In genomic region chr2:12720752-12721151, GRCh38 we compare ENCODE assay signal across 10 cellular contexts. TPM values are rescaled to one million over a fixed set of nuclear protein-coding genes. Genes with fewer than 3 reads are reported as not detected.
DNase-seq lines count a peak whose midpoint lies in the region; ATAC-seq and TF ChIP-seq lines count a peak whose summit lies in the region.
"Had no signal": no experiment of that assay in that cellular context is flagged by ENCODE, and none has a peak within 500 bp of the region (broad histone marks: within the 10 kb centered on the region; RNA-seq: fewer than 3 reads in every experiment).

No MANE protein-coding gene starts in this region.

- POLR2A ChIA-PET in activated naive CD8-positive, alpha-beta T cell treated with anti-CD3 and anti-CD28 coated beads, Interleukin-2, amount 10 ng/mL, durations not matched to agents 7 days and 5 days (lab: Charles Lee) = interaction anchor here (0.6 kb wide), 1 partner anchor 269 kb away, joined by 3 read pairs; no protein-coding TSS in a partner anchor

- H3K27me3 Mint-ChIP-seq in activated naive CD8-positive, alpha-beta T cell treated with anti-CD3 and anti-CD28 coated beads, Interleukin-2, amount 10 ng/mL, durations not matched to agents 7 days and 5 days = peaks cover 6% of the 10 kb centered on the region
- no peaks in the 10 kb centered on the region for H3K27me3 Mint-ChIP-seq in activated naive CD8-positive, alpha-beta T cell treated with anti-CD3 and anti-CD28 coated beads for 36 hours

- no peak for TF ChIP-seq EP300 in transverse colon (IDR thresholded peaks at IDR 0.05; ENCODE audit: low read depth)

- in situ Hi-C loops in transverse colon (cut with MboI; ENCODE audit: low pct_ligation_motif_present in 1 of 4, low pct_unique_long_range_greater_than_20kb in 1 of 4, low sequenced_read_pairs in 3 of 4) = loop anchor here in 3 of 4 donors (25.0 kb wide), 3 partner anchors 558 to 883 kb away; no protein-coding TSS in a partner anchor

- peak overlapping the region; percentile 97 for H3K4me3 Mint-ChIP-seq in activated naive CD8-positive, alpha-beta T cell treated with anti-CD3 and anti-CD28 coated beads, Interleukin-2, amount 10 ng/mL, durations not matched to agents 7 days and 5 days
- no peak overlapping the region for H3K4me3 Mint-ChIP-seq in activated naive CD8-positive, alpha-beta T cell treated with anti-CD3 and anti-CD28 coated beads for 36 hours

- TF ChIP-seq POLR2A in adrenal gland (IDR thresholded peaks at IDR 0.05) (no peak), transverse colon (IDR thresholded peaks at IDR 0.05) (no peak)

- H3K36me3 ChIP-seq in adrenal gland (replicated peaks in 1 of 2) = peaks cover 0 to 31% of the 10 kb centered on the region in 2 donors
- peaks cover 41% of the 10 kb centered on the region for H3K36me3 ChIP-seq in mesodermal cell (ENCODE audit: control insufficient read depth, insufficient read depth, low read length)
- H3K36me3 ChIP-seq in transverse colon = no peaks in the 10 kb centered on the region

- H3K9me3 Mint-ChIP-seq in activated naive CD8-positive, alpha-beta T cell treated with anti-CD3 and anti-CD28 coated beads, Interleukin-2, amount 10 ng/mL, durations not matched to agents 7 days and 5 days = no peaks in the 10 kb centered on the region
- no peaks in the 10 kb centered on the region for H3K9me3 Mint-ChIP-seq in activated naive CD8-positive, alpha-beta T cell treated with anti-CD3 and anti-CD28 coated beads for 36 hours

- H3K27me3 ChIP-seq in adrenal gland = no peaks in the 10 kb centered on the region
- H3K27me3 ChIP-seq in transverse colon = peaks cover 36% of the 10 kb centered on the region

- H3K9me3 ChIP-seq in adrenal gland (replicated peaks in 1 of 3) = no peaks in the 10 kb centered on the region
- H3K9me3 ChIP-seq in mesodermal cell (ENCODE audit: control insufficient read depth, low read length) = no peaks in the 10 kb centered on the region
- H3K9me3 ChIP-seq in transverse colon = no peaks in the 10 kb centered on the region

- peaks cover 48% of the 10 kb centered on the region for H3K4me1 Mint-ChIP-seq in activated naive CD8-positive, alpha-beta T cell treated with anti-CD3 and anti-CD28 coated beads, Interleukin-2, amount 10 ng/mL, durations not matched to agents 7 days and 5 days
- peaks cover 60% of the 10 kb centered on the region for H3K4me1 Mint-ChIP-seq in activated naive CD8-positive, alpha-beta T cell treated with anti-CD3 and anti-CD28 coated beads for 36 hours

- H3K27ac ChIP-seq in adrenal gland = peak overlapping the region in 4 of 5 donors; percentile 68 to 98 (median 92)
- no peak overlapping the region for H3K27ac ChIP-seq in mesodermal cell (ENCODE audit: low read depth, low read length, severe bottlenecking)
- H3K27ac ChIP-seq in transverse colon = peak overlapping the region; percentile 88 to 93 (median 90)

- peaks cover 32% of the 10 kb centered on the region for H3K36me3 Mint-ChIP-seq in activated naive CD8-positive, alpha-beta T cell treated with anti-CD3 and anti-CD28 coated beads, Interleukin-2, amount 10 ng/mL, durations not matched to agents 7 days and 5 days
- peaks cover 12% of the 10 kb centered on the region for H3K36me3 Mint-ChIP-seq in activated naive CD8-positive, alpha-beta T cell treated with anti-CD3 and anti-CD28 coated beads for 36 hours

- TF ChIP-seq CTCF in adrenal gland (IDR thresholded peaks at IDR 0.05) (no peak), transverse colon (IDR thresholded peaks at IDR 0.05) (no peak)

- H3K27ac Mint-ChIP-seq in activated naive CD8-positive, alpha-beta T cell treated with anti-CD3 and anti-CD28 coated beads, Interleukin-2, amount 10 ng/mL, durations not matched to agents 7 days and 5 days = no peak overlapping the region
- no peak overlapping the region for H3K27ac Mint-ChIP-seq in activated naive CD8-positive, alpha-beta T cell treated with anti-CD3 and anti-CD28 coated beads for 36 hours

- H3K4me1 ChIP-seq in adrenal gland (replicated peaks in 1 of 2) (peaks cover 25 to 55% of the 10 kb centered on the region in 2 donors), mesodermal cell (ENCODE audit: control insufficient read depth, insufficient read depth, low read length, poor library complexity, severe bottlenecking) (peaks cover 14% of the 10 kb centered on the region), transverse colon (peaks cover 5 to 36% (median 18%) of the 10 kb centered on the region in 4 donors)

- intact Hi-C loops in adrenal gland (cut with DNase I) (loop anchor here (5.0 to 10.0 kb wide), 2 partner anchors 284 to 292 kb away; no protein-coding TSS in a partner anchor), transverse colon (cut with DNase I; ENCODE audit: low total_unique reads) (loop anchor here (10.0 kb wide), 1 partner anchor 104 kb away; no protein-coding TSS in a partner anchor)

- DNase-seq in activated naive CD8-positive, alpha-beta T cell treated with anti-CD3 and anti-CD28 coated beads, Interleukin-2, amount 10 ng/mL, durations not matched to agents 7 days and 5 days = no peak
- DNase-seq in activated naive CD8-positive, alpha-beta T cell treated with anti-CD3 and anti-CD28 coated beads for 36 hours = no peak
- no peak for DNase-seq in adrenal gland
- DNase-seq in transverse colon = no peak
- no peak for DNase-seq in SKM-1 (lab: John Stamatoyannopoulos, UW; ENCODE audit: unreplicated experiment)
- DNase-seq: DMS 273 treated with DMSO at 0.1 percent for 48 hours, posterior cingulate gyrus had no signal

- 29 to 37% (median 32%) methylated on average over 2 of the region's 2 CpGs for WGBS in adrenal gland, 4 donors
- WGBS in mesodermal cell (ENCODE audit: insufficient coverage in 2 of 2), 2 experiments = 71% methylated on average over 1 of the region's 2 CpGs; no CpG with 5 or more reads in 1 of the 2 experiments
- WGBS in transverse colon (ENCODE audit: low coverage in 1 of 2), 2 donors = 51 to 76% methylated on average over 2 of the region's 2 CpGs

- ATAC-seq in activated naive CD8-positive, alpha-beta T cell treated with anti-CD3 and anti-CD28 coated beads, Interleukin-2, amount 10 ng/mL, durations not matched to agents 7 days and 5 days (ENCODE audit: low read depth) = no peak
- ATAC-seq in GM21619 (IDR thresholded peaks at IDR 0.05; ENCODE audit: unreplicated experiment) (no peak), HG03342 (IDR thresholded peaks at IDR 0.05; ENCODE audit: unreplicated experiment) (no peak)

- H3K4me3 ChIP-seq in adrenal gland = peak overlapping the region in 1 of 4 donors; percentile 89
- peak overlapping the region; percentile 89 for H3K4me3 ChIP-seq in mesodermal cell (ENCODE audit: extremely low read depth, insufficient read depth, low read length, poor library complexity, severe bottlenecking)
- H3K4me3 ChIP-seq in transverse colon = peak overlapping the region in 3 of 4 donors; percentile 61 to 76 (median 67)

RNA-seq across cellular contexts. Expression of gene TRIB2, which starts 4.0 kb away (rescaled TPM):
- 10 to 100 TPM; 48.7 to 54.0 TPM for total RNA-seq in activated naive CD8-positive, alpha-beta T cell treated with anti-CD3 and anti-CD28 coated beads, Interleukin-2, amount 10 ng/mL, durations not matched to agents 7 days and 5 days
- total RNA-seq in activated naive CD8-positive, alpha-beta T cell treated with anti-CD3 and anti-CD28 coated beads for 36 hours = 1 to 10 TPM; 5.0 to 5.1 TPM
- total RNA-seq in adrenal gland (100 to 1,000 TPM in 5 of 8 donors, 10 to 100 TPM in 3; 35.5 to 263 (median 112) TPM), transverse colon (100 to 1,000 TPM in 1 of 4 donors, 10 to 100 TPM in 3; 14.2 to 109 (median 36.1) TPM)
- polyA plus RNA-seq in adrenal gland = 100 to 1,000 TPM in 2 of 3 donors, 10 to 100 TPM in 1; 37.9 to 130 (median 117) TPM
- polyA plus RNA-seq in mesodermal cell (2013, experiment 1 of 2) = 91.9 TPM
- polyA plus RNA-seq in mesodermal cell (2013, experiment 2 of 2) = 78.5 TPM
